Comparison of ENCODE assay signal across 20 cellular contexts in genomic region chr20:24236204-24236603, GRCh38.
DNase-seq lines count a peak whose midpoint lies in the region; ATAC-seq and TF ChIP-seq lines count a peak whose summit lies in the region.
"Had no signal": no experiment of that assay in that cellular context is flagged by ENCODE, and none has a peak within 500 bp of the region (broad histone marks: within the 10 kb centered on the region; RNA-seq: fewer than 3 reads in every experiment).

No MANE protein-coding gene starts in this region.

- no peak overlapping the region for H2AK5ac ChIP-seq in neuronal stem cell (ENCODE audit: low read depth, low read length)

- no peak for ATAC-seq in Right ventricle myocardium superior (ENCODE audit: poor library complexity)
- ATAC-seq in right cardiac atrium: no peak
- ATAC-seq: Right ventricle myocardium inferior had no signal

- H3K36me3 ChIP-seq in ectodermal cell (ENCODE audit: control insufficient read depth, insufficient read depth, low read length) (no peaks in the 10 kb centered on the region), neuronal stem cell (replicated peaks in 1 of 2; ENCODE audit: control insufficient read depth in 2 of 2, insufficient read depth in 2 of 2, low read length in 2 of 2) (no peaks in the 10 kb centered on the region), sigmoid colon (no peaks in the 10 kb centered on the region)

- no peak for TF ChIP-seq CTCF in sigmoid colon (IDR thresholded peaks at IDR 0.05)

- no peak overlapping the region for H3K4me3 ChIP-seq in right cardiac atrium (ENCODE audit: low read length)
- H3K4me3 ChIP-seq in ectodermal cell (ENCODE audit: insufficient read depth, low read depth, low read length): no peak overlapping the region
- H3K4me3 ChIP-seq in neuronal stem cell (ENCODE audit: low read length in 2 of 2): no peak overlapping the region
- no peak overlapping the region for H3K4me3 ChIP-seq in sigmoid colon
- H3K4me3 ChIP-seq: PC-9, SK-N-MC had no signal

- H2BK120ac ChIP-seq in neuronal stem cell (ENCODE audit: low read depth, low read length): no peak overlapping the region

- no peak overlapping the region for H3K9ac ChIP-seq in neuronal stem cell (ENCODE audit: low read depth, low read length, poor library complexity)

- intact Hi-C loops in Right ventricle myocardium superior (cut with DNase I) (no loop called here), right cardiac atrium (cut with DNase I) (no loop called here), sigmoid colon (cut with DNase I) (no loop called here)

- H2BK15ac ChIP-seq in neuronal stem cell (ENCODE audit: low read length): no peak overlapping the region

- no peak overlapping the region for H4K91ac ChIP-seq in neuronal stem cell (ENCODE audit: low read depth, low read length, poor library complexity)

- TF ChIP-seq POLR2A in sigmoid colon (IDR thresholded peaks at IDR 0.05): no peak

- DNase-seq in Right ventricle myocardium superior (peak; percentile 38), right cardiac atrium (no peak), neuronal stem cell (ENCODE audit: low spot score) (no peak), sigmoid colon (no peak), NCI-H187 treated with DMSO at 0.1 percent for 48 hours (lab: John Stamatoyannopoulos, UW) (no peak), RKO (ENCODE audit: low spot score) (no peak), GM19240 (ENCODE audit: insufficient read length, low spot score) (no peak)
- DNase-seq: 8988T, DMS 273 treated with DMSO at 0.1 percent for 48 hours, HFFc6, NCI-H1048, NCI-H1436 treated with DMSO at 0.1 percent for 48 hours, NCI-H2081, NCI-H510A, NCI-H82, PC-9 had no signal

- H2BK12ac ChIP-seq in neuronal stem cell (ENCODE audit: low read length): no peak overlapping the region

- peak overlapping the region; percentile 60 for H2AFZ ChIP-seq in neuronal stem cell (ENCODE audit: low read length)
- H2AFZ ChIP-seq: PC-9 had no signal

- H3K4me1 ChIP-seq in right cardiac atrium (ENCODE audit: control insufficient read depth, insufficient read depth, low read length) (no peaks in the 10 kb centered on the region), ectodermal cell (ENCODE audit: control insufficient read depth, insufficient read depth, low read length) (peaks cover 11% of the 10 kb centered on the region), neuronal stem cell (ENCODE audit: control insufficient read depth in 2 of 2, insufficient read depth in 1 of 2, low read depth in 1 of 2, low read length in 2 of 2) (peaks cover 0 to 6% of the 10 kb centered on the region in 2 donors), sigmoid colon (no peaks in the 10 kb centered on the region)

- H3K9me3 ChIP-seq in right cardiac atrium (ENCODE audit: control insufficient read depth, low read length) (no peaks in the 10 kb centered on the region), ectodermal cell (ENCODE audit: control insufficient read depth, low read length) (no peaks in the 10 kb centered on the region), neuronal stem cell (replicated peaks in 1 of 2; ENCODE audit: control insufficient read depth in 2 of 2, insufficient read depth in 1 of 2, low read depth in 1 of 2, low read length in 2 of 2) (no peaks in the 10 kb centered on the region), sigmoid colon (no peaks in the 10 kb centered on the region)

- no peaks in the 10 kb centered on the region for H3K27me3 ChIP-seq in right cardiac atrium (ENCODE audit: control insufficient read depth, insufficient read depth)
- no peaks in the 10 kb centered on the region for H3K27me3 ChIP-seq in ectodermal cell (ENCODE audit: control insufficient read depth, insufficient read depth, low read length, poor library complexity, severe bottlenecking)
- H3K27me3 ChIP-seq in neuronal stem cell (ENCODE audit: control insufficient read depth in 3 of 3, insufficient read depth in 3 of 3, low read depth in 1 of 3, low read length in 3 of 3): no peaks in the 10 kb centered on the region
- H3K27me3 ChIP-seq in sigmoid colon: peaks cover 0 to 5% (median 0%) of the 10 kb centered on the region in 3 donors

- H2BK5ac ChIP-seq in neuronal stem cell (ENCODE audit: low read length): no peak overlapping the region

- no peak overlapping the region for H3K18ac ChIP-seq in neuronal stem cell (ENCODE audit: low read length)

- no peak for TF ChIP-seq EP300 in sigmoid colon (IDR thresholded peaks at IDR 0.05)

- 47% methylated on average over 8 of the region's 8 CpGs for WGBS in right cardiac atrium
- 51 to 61% methylated on average over 7 to 8 of the region's 8 CpGs for WGBS in ectodermal cell, 2 experiments
- no CpG with 5 or more reads among the region's 8 CpGs for whole genome bisulfite sequencing in neuronal stem cell (ENCODE audit: extremely low coverage in 2 of 2, insufficient read length in 2 of 2, insufficient replicate concordance in 1 of 2), 2 donors
- WGBS in sigmoid colon, 2 donors: 68 to 71% methylated on average over 8 of the region's 8 CpGs

- no peaks in the 10 kb centered on the region for H3K79me1 ChIP-seq in neuronal stem cell (ENCODE audit: low read depth, low read length)

- no peak overlapping the region for H3K4me2 ChIP-seq in neuronal stem cell (ENCODE audit: insufficient read depth, low read length, poor library complexity, severe bottlenecking)
- H3K4me2 ChIP-seq: PC-9 had no signal

- H3K27ac ChIP-seq in right cardiac atrium (ENCODE audit: low read length): no peak overlapping the region
- H3K27ac ChIP-seq in ectodermal cell (ENCODE audit: insufficient read depth, low read depth, low read length, poor library complexity, severe bottlenecking): peak overlapping the region; percentile 26
- no peak overlapping the region for H3K27ac ChIP-seq in neuronal stem cell (replicated peaks; ENCODE audit: low read length)
- no peak overlapping the region for H3K27ac ChIP-seq in sigmoid colon
- H3K27ac ChIP-seq: C4-2B, PC-9, SK-N-MC had no signal

- H3K14ac ChIP-seq in neuronal stem cell (ENCODE audit: low read length): no peak overlapping the region

- no peak overlapping the region for H4K8ac ChIP-seq in neuronal stem cell (ENCODE audit: low read depth, low read length)

- H3K4ac ChIP-seq in neuronal stem cell (ENCODE audit: low read length): no peak overlapping the region

- H3K23ac ChIP-seq in neuronal stem cell (ENCODE audit: low read depth, low read length, poor library complexity): no peak overlapping the region
